Comparison of ENCODE assay signal across 1 cellular context in genomic region chr17:81336930-81337325, GRCh38.
TF ChIP-seq lines count a peak whose summit lies in the region.

No MANE protein-coding gene starts in this region.

TF ChIP-seq in H1, 55 proteins besides CTCF, POLR2A, EP300 and RAD21:
- TF ChIP-seq SP1 (IDR thresholded peaks at IDR 0.05; ENCODE audit: low read depth, low read length) (no peak), SUZ12 (IDR thresholded peaks at IDR 0.05; ENCODE audit: low read length) (no peak), RFX5 (IDR thresholded peaks at IDR 0.05; ENCODE audit: borderline replicate concordance, low read depth, low read length) (no peak), JUND (IDR thresholded peaks at IDR 0.05; ENCODE audit: low read length) (no peak), POLR2AphosphoS5 (IDR thresholded peaks at IDR 0.05; ENCODE audit: low read depth, low read length) (no peak), CREB1 (IDR thresholded peaks at IDR 0.05) (no peak), TAF7 (optimal IDR thresholded peaks at IDR 0.05; ENCODE audit: borderline replicate concordance, low read depth, low read length) (no peak), BRCA1 (IDR thresholded peaks at IDR 0.05; ENCODE audit: low read depth, low read length) (no peak), NANOG (IDR thresholded peaks at IDR 0.05; ENCODE audit: insufficient read depth, low read depth, low read length, poor library complexity, severe bottlenecking) (no peak), RBBP5 (IDR thresholded peaks at IDR 0.05; ENCODE audit: borderline replicate concordance, low read depth, low read length) (no peak), GABPA (IDR thresholded peaks at IDR 0.05; ENCODE audit: borderline replicate concordance, insufficient read depth, low read length) (no peak)
- TF ChIP-seq, protein P1, sequence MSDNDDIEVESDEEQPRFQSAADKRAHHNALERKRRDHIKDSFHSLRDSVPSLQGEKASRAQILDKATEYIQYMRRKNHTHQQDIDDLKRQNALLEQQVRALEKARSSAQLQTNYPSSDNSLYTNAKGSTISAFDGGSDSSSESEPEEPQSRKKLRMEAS (IDR thresholded peaks at IDR 0.05) = no peak
TF ChIP-seq in H1: peak in this region for 0.
